9 cellular contexts compared by ENCODE assay signal in genomic region chr22:38034278-38034882, GRCh38. TPM values are rescaled to one million over a fixed set of nuclear protein-coding genes. Genes with fewer than 3 reads are reported as not detected.
DNase-seq lines count a peak whose midpoint lies in the region; ATAC-seq, FAIRE-seq and TF ChIP-seq lines count a peak whose summit lies in the region.
"Had no signal": no experiment of that assay in that cellular context is flagged by ENCODE, and none has a peak within 500 bp of the region (broad histone marks: within the 10 kb centered on the region; RNA-seq: fewer than 3 reads in every experiment).

No MANE protein-coding gene starts in this region.

- BruUV-seq in IMR-90 (replicated peaks; lab: Mats Ljungman, UMichigan) = no TSS peak
- BruUV-seq in GM12878 (replicated peaks; lab: Mats Ljungman, UMichigan) = no TSS peak

- H3K18ac ChIP-seq in IMR-90 (ENCODE audit: low read depth, low read length) = peak overlapping the region; percentile 63

- H4K91ac ChIP-seq in IMR-90 (ENCODE audit: insufficient read depth, low read depth, low read length) = peak overlapping the region; percentile 99

- POLR2A ChIA-PET in IMR-90 (lab: Charles Lee; ENCODE audit: unreplicated experiment) = no interaction called here
- POLR2A ChIA-PET in GM12878 (lab: Charles Lee) = no interaction called here
- POLR2A ChIA-PET in activated CD4-positive, alpha-beta T cell treated with anti-CD3 and anti-CD28 coated beads, Interleukin-2, amount 10 ng/mL, durations not matched to agents 7 days and 5 days (lab: Charles Lee) = no interaction called here

- 0 out of 2 replicates have a peak, but pooled peaks have one; percentile 35 for TF ChIP-seq POLR2A in IMR-90 (IDR thresholded peaks at IDR 0.05; ENCODE audit: low read depth, low read length)
- TF ChIP-seq POLR2A in GM12878 (IDR thresholded peaks at IDR 0.05; ENCODE audit: low read depth, low read length) = no peak
- no peak for TF ChIP-seq POLR2A in gastrocnemius medialis (IDR thresholded peaks at IDR 0.05)

- H3K4ac ChIP-seq in IMR-90 (ENCODE audit: low read depth, low read length) = peak overlapping the region; percentile 100

- H3K27ac ChIP-seq in IMR-90 (ENCODE audit: insufficient read depth, low read length) (peak overlapping the region; percentile 56), GM12878 (ENCODE audit: control insufficient read depth, insufficient read depth) (no peak overlapping the region), gastrocnemius medialis (peak overlapping the region; percentile 10 to 57 (median 42))

- H2AFZ ChIP-seq in IMR-90 (replicated peaks; ENCODE audit: low read length, poor library complexity) (peak overlapping the region; percentile 88), GM12878 (ENCODE audit: control insufficient read depth, low read depth, low read length) (no peak overlapping the region; the same call in 1 of the 2 replicates)

- H3K4me3 ChIP-seq in IMR-90 (ENCODE audit: insufficient read depth, low read depth, low read length) = no peak overlapping the region
- H3K4me3 ChIP-seq in GM12878 = no peak overlapping the region
- H3K4me3 ChIP-seq in gastrocnemius medialis = no peak overlapping the region

- TF ChIP-seq CTCF in IMR-90 (conservative IDR thresholded peaks at IDR 0.05; ENCODE audit: low read depth, low read length) = no peak; the same call in 1 of the 2 replicates
- no peak for TF ChIP-seq CTCF in GM12878 (IDR thresholded peaks at IDR 0.05 in 2 of 3, conservative IDR thresholded peaks at IDR 0.05 in 1 of 3; ENCODE audit: control insufficient read depth in 2 of 3, extremely low read depth in 1 of 3, insufficient read depth in 1 of 3, low read depth in 3 of 3, low read length in 3 of 3)
- no peak for TF ChIP-seq CTCF in gastrocnemius medialis (IDR thresholded peaks at IDR 0.05 in 4 of 5, conservative IDR thresholded peaks at IDR 0.05 in 1 of 5)

- CTCF ChIA-PET in IMR-90 (lab: Yijun Ruan, JAX) = interaction anchor here (1.8 kb wide), 1 partner anchor 18 kb away, joined by 4 read pairs; no protein-coding TSS in a partner anchor
- CTCF ChIA-PET in GM12878 (lab: Yijun Ruan, JAX) = interaction anchor here (0.9 to 1.9 kb wide), 3 partner anchors 18 to 68 kb away, joined by 3 to 10 read pairs (median 4); no protein-coding TSS in a partner anchor
- CTCF ChIA-PET in activated CD4-positive, alpha-beta T cell treated with anti-CD3 and anti-CD28 coated beads, Interleukin-2, amount 10 ng/mL, durations not matched to agents 7 days and 5 days (lab: Charles Lee) = interaction anchor here (0.6 to 1.8 kb wide), 2 partner anchors 20 to 175 kb away, joined by 4 to 6 read pairs; no protein-coding TSS in a partner anchor

- H2BK120ac ChIP-seq in IMR-90 (ENCODE audit: low read depth, low read length) = peak overlapping the region; percentile 98

- no peaks in the 10 kb centered on the region for H3K36me3 ChIP-seq in IMR-90 (ENCODE audit: control insufficient read depth, insufficient read depth, low read length)
- H3K36me3 ChIP-seq in GM12878 (ENCODE audit: control insufficient read depth in 2 of 2, insufficient read depth in 2 of 2, low read length in 1 of 2) = no peaks in the 10 kb centered on the region
- no peaks in the 10 kb centered on the region for H3K36me3 ChIP-seq in gastrocnemius medialis

- H3K14ac ChIP-seq in IMR-90 (replicated peaks; ENCODE audit: low read depth, low read length) = peak overlapping the region; percentile 80

- H3K4me1 ChIP-seq in IMR-90 (ENCODE audit: control insufficient read depth, insufficient read depth, low read length) = peaks cover 23% of the 10 kb centered on the region
- H3K4me1 ChIP-seq in GM12878 (ENCODE audit: control insufficient read depth, insufficient read depth, low read length) = peaks cover 7% of the 10 kb centered on the region; the same call in 1 of the 2 replicates
- H3K4me1 ChIP-seq in gastrocnemius medialis = peaks cover 8 to 16% of the 10 kb centered on the region in 2 donors

- no peaks in the 10 kb centered on the region; a peak in 1 of 4 replicates for H3K79me1 ChIP-seq in IMR-90 (ENCODE audit: low read depth in 1 of 2, low read length in 2 of 2)

- 0 out of 2 replicates have a peak overlapping the region, but pooled peaks have one; percentile 19 for H3K9ac ChIP-seq in IMR-90 (ENCODE audit: low read depth, low read length)
- no peak overlapping the region for H3K9ac ChIP-seq in GM12878 (ENCODE audit: control insufficient read depth, insufficient read depth, low read length)

- WGBS in IMR-90 (ENCODE audit: extremely low coverage in 2 of 2, insufficient read length in 1 of 2), 2 experiments = 34% methylated on average over 8 of the region's 15 CpGs; no CpG with 5 or more reads in 1 of the 2 experiments
- 24% methylated on average over 15 of the region's 15 CpGs for WGBS in GM12878 (ENCODE audit: insufficient coverage, insufficient replicate concordance, low lambda C conversion rate, missing lambda C conversion rate)

- dilution Hi-C loops in IMR-90 (cut with HindIII; ENCODE audit: low sequenced_read_pairs, unreplicated experiment) = no loop called here

- no peak for FAIRE-seq in GM12878 (lab: Jason Lieb, UNC)

- SMC1A ChIA-PET in GM12878 (lab: Charles Lee; ENCODE audit: uncharacterized antibody, unreplicated experiment) = interaction anchor here (0.7 kb wide), 1 partner anchor 38 kb away, joined by 3 read pairs; no protein-coding TSS in a partner anchor

- DNase-seq in AG08395 (ENCODE audit: low spot score) (peak; percentile 98), IMR-90 (peak; percentile 91), GM12878 (ENCODE audit: low read depth, low spot score) (peak; percentile 15), iPS DF 19.7 (ENCODE audit: low read depth, low spot score) (peak; percentile 80), gastrocnemius medialis (peak in 1 of 2 donors; percentile 40), NCI-H2029 treated with DMSO at 0.1 percent for 48 hours (lab: John Stamatoyannopoulos, UW) (no peak)
- DNase-seq in activated CD4-positive, alpha-beta T cell treated with anti-CD3 and anti-CD28 coated beads, Interleukin-2, amount 10 ng/mL, durations not matched to agents 7 days and 5 days = no peak

- H3K4me2 ChIP-seq in IMR-90 (ENCODE audit: low read depth, low read length) (no peak overlapping the region; the same call in 1 of the 2 replicates), GM12878 (ENCODE audit: control insufficient read depth, insufficient read depth) (no peak overlapping the region)

- H3K79me2 ChIP-seq in GM12878 (ENCODE audit: control insufficient read depth, insufficient read depth, low read length) = no peaks in the 10 kb centered on the region

- no peak overlapping the region for H3K4me3 Mint-ChIP-seq in activated CD4-positive, alpha-beta T cell treated with anti-CD3 and anti-CD28 coated beads, Interleukin-2, amount 10 ng/mL, durations not matched to agents 7 days and 5 days
- H3K4me3 Mint-ChIP-seq: central memory CD8-positive, alpha-beta T cell had no signal

- H4K20me1 ChIP-seq in IMR-90 (ENCODE audit: insufficient read depth, low read length) = no peaks in the 10 kb centered on the region
- H4K20me1 ChIP-seq in GM12878 (ENCODE audit: control insufficient read depth, insufficient read depth) = no peaks in the 10 kb centered on the region

- peak overlapping the region; percentile 85 for H4K5ac ChIP-seq in IMR-90 (ENCODE audit: low read depth, low read length)

- H3K27me3 ChIP-seq in IMR-90 (ENCODE audit: control insufficient read depth, insufficient read depth, low read length) = 0 out of 2 replicates have a peak, but pooled peaks cover 2% of the 10 kb centered on the region
- no peaks in the 10 kb centered on the region; a peak in 1 of 4 replicates for H3K27me3 ChIP-seq in GM12878 (replicated peaks in 1 of 2; ENCODE audit: control insufficient read depth in 2 of 2, insufficient read depth in 2 of 2, low read length in 1 of 2)
- H3K27me3 ChIP-seq in gastrocnemius medialis = no peaks in the 10 kb centered on the region

- intact Hi-C loops in IMR-90 (cut with micrococcal nuclease) (no loop called here), GM12878 (cut with micrococcal nuclease; ENCODE audit: unreplicated experiment) (no loop called here), gastrocnemius medialis (cut with DNase I; ENCODE audit: low total_unique reads) (no loop called here)

- H2BK5ac ChIP-seq in IMR-90 (ENCODE audit: low read depth, low read length, poor library complexity, severe bottlenecking) = peak overlapping the region; percentile 68

- TF ChIP-seq EP300 in GM12878 (IDR thresholded peaks at IDR 0.05; ENCODE audit: borderline replicate concordance in 1 of 2, control insufficient read depth in 1 of 2, low read depth in 2 of 2, low read length in 2 of 2) = no peak

- no peaks in the 10 kb centered on the region for H3K9me3 Mint-ChIP-seq in activated CD4-positive, alpha-beta T cell treated with anti-CD3 and anti-CD28 coated beads, Interleukin-2, amount 10 ng/mL, durations not matched to agents 7 days and 5 days
- H3K9me3 Mint-ChIP-seq: central memory CD8-positive, alpha-beta T cell had no signal

- no peaks in the 10 kb centered on the region for H3K4me1 Mint-ChIP-seq in activated CD4-positive, alpha-beta T cell treated with anti-CD3 and anti-CD28 coated beads, Interleukin-2, amount 10 ng/mL, durations not matched to agents 7 days and 5 days

- no peak overlapping the region for H3K27ac Mint-ChIP-seq in activated CD4-positive, alpha-beta T cell treated with anti-CD3 and anti-CD28 coated beads, Interleukin-2, amount 10 ng/mL, durations not matched to agents 7 days and 5 days

- ATAC-seq in IMR-90 (ENCODE audit: low read depth) = peak; percentile 93
- peak; percentile 83 for ATAC-seq in GM12878
- ATAC-seq in gastrocnemius medialis = peak; percentile 46 to 57
- no peak for ATAC-seq in GM18867 (IDR thresholded peaks at IDR 0.05; ENCODE audit: unreplicated experiment)

- peak overlapping the region; percentile 98; the same call in 1 of the 3 replicates for H2BK15ac ChIP-seq in IMR-90 (ENCODE audit: low read depth, low read length)

- no peak overlapping the region; the same call in 1 of the 2 replicates for H3K56ac ChIP-seq in IMR-90 (ENCODE audit: extremely low read depth, insufficient read depth, low read length)

- peak overlapping the region; percentile 93 to 96 for H4K8ac ChIP-seq in IMR-90 (ENCODE audit: low read depth in 2 of 2, low read length in 2 of 2)

- 0 out of 2 replicates have a peak overlapping the region, but pooled peaks have one; percentile 20 for H3K23ac ChIP-seq in IMR-90 (ENCODE audit: low read depth, low read length)

- H2AK9ac ChIP-seq in IMR-90 (replicated peaks; ENCODE audit: low read depth, low read length, poor library complexity) = peak overlapping the region; percentile 63

- H3K27me3 Mint-ChIP-seq in activated CD4-positive, alpha-beta T cell treated with anti-CD3 and anti-CD28 coated beads, Interleukin-2, amount 10 ng/mL, durations not matched to agents 7 days and 5 days = no peaks in the 10 kb centered on the region
- H3K27me3 Mint-ChIP-seq: central memory CD8-positive, alpha-beta T cell had no signal

- H2AK5ac ChIP-seq in IMR-90 (ENCODE audit: low read depth, low read length) = peak overlapping the region; percentile 98

- peak overlapping the region; percentile 81; the same call in 1 of the 2 replicates for H2BK20ac ChIP-seq in IMR-90 (ENCODE audit: low read depth, low read length)

- in situ Hi-C loops in IMR-90 (cut with MboI; ENCODE audit: low sequenced_read_pairs) (no loop called here), GM12878 (cut with MboI) (no loop called here), gastrocnemius medialis (cut with MboI; ENCODE audit: low sequenced_read_pairs in 4 of 4) (no loop called here)

- TF ChIP-seq RAD21 in IMR-90 (IDR thresholded peaks at IDR 0.05; ENCODE audit: low read length) = peak; percentile 13; the same call in 1 of the 2 replicates
- TF ChIP-seq RAD21 in GM12878 (IDR thresholded peaks at IDR 0.05; ENCODE audit: insufficient read depth, low read depth, low read length) = no peak

- peaks cover 6% of the 10 kb centered on the region for H3K9me1 ChIP-seq in IMR-90 (ENCODE audit: insufficient read depth, low read length)

- RAD21 ChIA-PET in GM12878 (lab: Charles Lee; ENCODE audit: unreplicated experiment) = interaction anchor here (0.6 to 1.3 kb wide), 2 partner anchors 18 to 261 kb away, joined by 4 to 9 read pairs; no protein-coding TSS in a partner anchor

- H3K9me3 ChIP-seq in IMR-90 (ENCODE audit: control insufficient read depth, insufficient read depth, low read length) (no peaks in the 10 kb centered on the region), GM12878 (replicated peaks; ENCODE audit: control insufficient read depth, insufficient read depth, low read length) (no peaks in the 10 kb centered on the region), gastrocnemius medialis (no peaks in the 10 kb centered on the region)

- H3K36me3 Mint-ChIP-seq in activated CD4-positive, alpha-beta T cell treated with anti-CD3 and anti-CD28 coated beads, Interleukin-2, amount 10 ng/mL, durations not matched to agents 7 days and 5 days (ENCODE audit: low read depth) = no peaks in the 10 kb centered on the region

RNA-seq across cellular contexts. Expression of gene PICK1, which starts 22.8 kb away (rescaled TPM):
- 14.4 and 16.5 TPM in 2 replicates for total RNA-seq in IMR-90 (2012; rRNA removed)
- polyA plus RNA-seq in IMR-90 (2012; rRNA removed) = 21.0 and 22.1 TPM in 2 replicates
- 21.3 and 24.6 TPM in 2 replicates for polyA plus RNA-seq in IMR-90 (2012; cell fraction: cytosol; rRNA removed)
- polyA plus RNA-seq in IMR-90 (2012; cell fraction: nucleus; rRNA removed; ENCODE audit: low replicate concordance) = 95.1 and 119 TPM in 2 replicates
- 37.1 and 39.3 TPM in 2 replicates for total RNA-seq in GM12878 (2013; cell fraction: nucleolus; rRNA removed)
- total RNA-seq in GM12878 (2014; rRNA removed) = 12.6 and 13.7 TPM in 2 replicates
- total RNA-seq in GM12878 (2014; rRNA removed; fragmentation: Illumina TruSeq; extraction: Trizol) = 7.8 and 10.5 TPM in 2 replicates
- total RNA-seq in GM12878 (2021) = 11.6 and 15.9 TPM in 2 replicates
- polyA plus RNA-seq in GM12878 (2011; ENCODE audit: low read depth) = 4.3 TPM
- 8.7 and 14.4 TPM in 2 replicates for polyA plus RNA-seq in GM12878 (2011; rRNA removed)
- 12.0 and 21.4 TPM in 2 replicates for polyA plus RNA-seq in GM12878 (2011; cell fraction: cytosol; rRNA removed)
- 73.0 and 76.7 TPM in 2 replicates for polyA plus RNA-seq in GM12878 (2011; cell fraction: nucleus; rRNA removed)
- 8.4 and 10.9 TPM in 2 replicates for polyA plus RNA-seq in GM12878 (2012)
- polyA plus RNA-seq in GM12878 (2014; fragmentation: Illumina TruSeq; extraction: Trizol) = 6.7 and 10.4 TPM in 2 replicates
- polyA plus RNA-seq in GM12878 (2014; fragmentation: Nextera tagmentation; extraction: Ambion mirVana) = under 1 TPM; 0.07 to 0.84 TPM
- 14.8 and 19.2 TPM in 2 replicates for polyA plus RNA-seq in GM12878 (2014; rRNA removed)
- polyA plus RNA-seq in GM12878 (2016; fragmentation: Nextera tagmentation; extraction: Ambion mirVana) = 10 to 100 TPM; 10.6 to 11.3 TPM
- 15.9 and 23.6 TPM in 2 replicates for polyA minus RNA-seq in GM12878 (2011; rRNA and poly(A)+ RNA removed)
- 3.2 and 4.9 TPM in 2 replicates for polyA minus RNA-seq in GM12878 (2011; cell fraction: cytosol; rRNA and poly(A)+ RNA removed)
- 11.8 and 15.8 TPM in 2 replicates for polyA minus RNA-seq in GM12878 (2011; cell fraction: nucleus; rRNA and poly(A)+ RNA removed)
- 10 to 100 TPM; 36.4 to 63.8 (median 50.1) TPM for total RNA-seq in gastrocnemius medialis
- 10 to 100 TPM; 15.2 to 15.4 TPM for total RNA-seq in activated CD4-positive, alpha-beta T cell treated with anti-CD3 and anti-CD28 coated beads, Interleukin-2, amount 10 ng/mL, durations not matched to agents 7 days and 5 days

RNA-seq across cellular contexts. Expression of gene SLC16A8, which starts 49.6 kb away (rescaled TPM):
- not detected in 2 replicates for total RNA-seq in IMR-90 (2012; rRNA removed)
- not detected in 2 replicates for polyA plus RNA-seq in IMR-90 (2012; rRNA removed)
- polyA plus RNA-seq in IMR-90 (2012; cell fraction: cytosol; rRNA removed) = 0.08 and 0.21 TPM in 2 replicates
- not detected in 2 replicates for polyA plus RNA-seq in IMR-90 (2012; cell fraction: nucleus; rRNA removed; ENCODE audit: low replicate concordance)
- total RNA-seq in GM12878 (2013; cell fraction: nucleolus; rRNA removed) = not detected in 2 replicates
- total RNA-seq in GM12878 (2014; rRNA removed) = not detected in 2 replicates
- not detected in 2 replicates for total RNA-seq in GM12878 (2014; rRNA removed; fragmentation: Illumina TruSeq; extraction: Trizol)
- total RNA-seq in GM12878 (2021) = not detected in 2 replicates
- polyA plus RNA-seq in GM12878 (2011; ENCODE audit: low read depth) = not detected
- not detected in 2 replicates for polyA plus RNA-seq in GM12878 (2011; rRNA removed)
- not detected in 2 replicates for polyA plus RNA-seq in GM12878 (2011; cell fraction: cytosol; rRNA removed)
- polyA plus RNA-seq in GM12878 (2011; cell fraction: nucleus; rRNA removed) = not detected in 2 replicates
- polyA plus RNA-seq in GM12878 (2012) = not detected in 2 replicates
- not detected in 2 replicates for polyA plus RNA-seq in GM12878 (2014; fragmentation: Illumina TruSeq; extraction: Trizol)
- not detected for polyA plus RNA-seq in GM12878 (2014; fragmentation: Nextera tagmentation; extraction: Ambion mirVana)
- polyA plus RNA-seq in GM12878 (2014; rRNA removed) = not detected in 2 replicates
- polyA plus RNA-seq in GM12878 (2016; fragmentation: Nextera tagmentation; extraction: Ambion mirVana) = not detected
- not detected in 2 replicates for polyA minus RNA-seq in GM12878 (2011; rRNA and poly(A)+ RNA removed)
- polyA minus RNA-seq in GM12878 (2011; cell fraction: cytosol; rRNA and poly(A)+ RNA removed) = not detected in 2 replicates
- not detected in 2 replicates for polyA minus RNA-seq in GM12878 (2011; cell fraction: nucleus; rRNA and poly(A)+ RNA removed)
- total RNA-seq in gastrocnemius medialis = under 1 TPM in 1 of 4 donors, not detected in 3; 0.42 TPM
- not detected for total RNA-seq in activated CD4-positive, alpha-beta T cell treated with anti-CD3 and anti-CD28 coated beads, Interleukin-2, amount 10 ng/mL, durations not matched to agents 7 days and 5 days

RNA-seq across cellular contexts. Expression of gene SOX10, which starts 50.0 kb away (rescaled TPM):
- total RNA-seq in IMR-90 (2012; rRNA removed) (not detected in 2 replicates), GM12878 (2014; rRNA removed) (not detected in 2 replicates), GM12878 (2014; rRNA removed; fragmentation: Illumina TruSeq; extraction: Trizol) (not detected in 2 replicates), GM12878 (2021) (not detected in 2 replicates), gastrocnemius medialis (under 1 TPM in 3 of 4 donors, not detected in 1; 0.17 to 0.62 (median 0.59) TPM)
- polyA plus RNA-seq in IMR-90 (2012; rRNA removed) (not detected in 2 replicates), GM12878 (2011; rRNA removed) (not detected in 2 replicates), GM12878 (2014; fragmentation: Illumina TruSeq; extraction: Trizol) (not detected in 2 replicates), GM12878 (2014; fragmentation: Nextera tagmentation; extraction: Ambion mirVana) (not detected), GM12878 (2014; rRNA removed) (not detected in 2 replicates), GM12878 (2016; fragmentation: Nextera tagmentation; extraction: Ambion mirVana) (under 1 TPM in 1 of 2 experiments, not detected in 1; 0.05 TPM)
- not detected in 2 replicates for polyA plus RNA-seq in IMR-90 (2012; cell fraction: cytosol; rRNA removed)
- polyA plus RNA-seq in IMR-90 (2012; cell fraction: nucleus; rRNA removed; ENCODE audit: low replicate concordance) = not detected in 2 replicates
- not detected in 2 replicates for total RNA-seq in GM12878 (2013; cell fraction: nucleolus; rRNA removed)
- not detected for polyA plus RNA-seq in GM12878 (2011; ENCODE audit: low read depth)
- polyA plus RNA-seq in GM12878 (2011; cell fraction: cytosol; rRNA removed) = not detected in 2 replicates
- not detected in 2 replicates for polyA plus RNA-seq in GM12878 (2011; cell fraction: nucleus; rRNA removed)
- polyA plus RNA-seq in GM12878 (2012) = 0.11 TPM in 1 of 2 replicates, not detected in the other
- polyA minus RNA-seq in GM12878 (2011; rRNA and poly(A)+ RNA removed) = not detected in 2 replicates
- polyA minus RNA-seq in GM12878 (2011; cell fraction: cytosol; rRNA and poly(A)+ RNA removed) = not detected in 2 replicates
- not detected in 2 replicates for polyA minus RNA-seq in GM12878 (2011; cell fraction: nucleus; rRNA and poly(A)+ RNA removed)
- not detected for total RNA-seq in activated CD4-positive, alpha-beta T cell treated with anti-CD3 and anti-CD28 coated beads, Interleukin-2, amount 10 ng/mL, durations not matched to agents 7 days and 5 days

Comparison
In these comparisons a context has a peak if more than half of its experiments do, and no peak if none do; other contexts are left out.
1. DNase-seq: peak in AG08395 (single experiment), IMR-90 (single experiment), GM12878 (single experiment) and iPS DF 19.7 (single experiment); none in NCI-H2029 treated with DMSO at 0.1 percent for 48 hours (single experiment) and activated CD4-positive, alpha-beta T cell treated with anti-CD3 and anti-CD28 coated beads, Interleukin-2, amount 10 ng/mL, durations not matched to agents 7 days and 5 days (single experiment).